In genomic region chr17:60554377-60554788, GRCh38 we compare ENCODE assay signal across 14 cellular contexts. TPM values are rescaled to one million over a fixed set of nuclear protein-coding genes. Genes with fewer than 3 reads are reported as not detected.
DNase-seq lines count a peak whose midpoint lies in the region; ATAC-seq and TF ChIP-seq lines count a peak whose summit lies in the region.
"Had no signal": no experiment of that assay in that cellular context is flagged by ENCODE, and none has a peak within 500 bp of the region (broad histone marks: within the 10 kb centered on the region; RNA-seq: fewer than 3 reads in every experiment).

No MANE protein-coding gene starts in this region.

- H3K9me3 Mint-ChIP-seq in chondrocyte (ENCODE audit: low read depth) (no peaks in the 10 kb centered on the region), T-cell (peaks cover 3 to 17% (median 17%) of the 10 kb centered on the region in 3 donors)
- peaks cover 0 to 26% (median 18%) of the 10 kb centered on the region in 8 donors for H3K9me3 Mint-ChIP-seq in CD4-positive, alpha-beta memory T cell

- H3K9me3 ChIP-seq in transverse colon: no peaks in the 10 kb centered on the region
- H3K9me3 ChIP-seq in CD4-positive, alpha-beta memory T cell (ENCODE audit: control insufficient read depth in 1 of 2, low read length in 2 of 2): peaks cover 0 to 6% of the 10 kb centered on the region in 2 donors
- H3K9me3 ChIP-seq: neutrophil had no signal

- WGBS in transverse colon (ENCODE audit: low coverage in 1 of 2), 2 donors: 82 to 83% methylated on average over 2 of the region's 2 CpGs

- H3K27ac Mint-ChIP-seq in chondrocyte (ENCODE audit: unreplicated experiment) (peak overlapping the region; percentile 24), T-cell (no peak overlapping the region)
- H3K27ac Mint-ChIP-seq in CD4-positive, alpha-beta memory T cell: no peak overlapping the region
- H3K27ac Mint-ChIP-seq: activated B cell treated with CpG ODN at 0.5 μM for 24 hours; stimulated activated memory B cell treated with anti-CD40 and anti-IgM and Interleukin-4, amounts not matched to agents 10 μg/mL and 1 μg/mL and 100 μg/mL, for 72 hours had no signal

- H3K4me3 Mint-ChIP-seq in chondrocyte (ENCODE audit: unreplicated experiment): no peak overlapping the region
- H3K4me3 Mint-ChIP-seq in CD4-positive, alpha-beta memory T cell: no peak overlapping the region
- no peak overlapping the region for H3K4me3 Mint-ChIP-seq in T-cell
- H3K4me3 Mint-ChIP-seq: activated B cell treated with CpG ODN at 0.5 μM for 24 hours; stimulated activated memory B cell treated with anti-CD40 and anti-IgM and Interleukin-4, amounts not matched to agents 10 μg/mL and 1 μg/mL and 100 μg/mL, for 72 hours had no signal

- H3K4me3 ChIP-seq in retinal pigment epithelial cell (ENCODE audit: low read length) (no peak overlapping the region), transverse colon (no peak overlapping the region)
- H3K4me3 ChIP-seq in CD4-positive, alpha-beta memory T cell (ENCODE audit: low read length in 2 of 2): no peak overlapping the region

- intact Hi-C loops in transverse colon (cut with DNase I; ENCODE audit: low total_unique reads): no loop called here
- intact Hi-C loops in CD4-positive, alpha-beta memory T cell (cut with micrococcal nuclease): no loop called here

- DNase-seq in GM03348 (ENCODE audit: low spot score) (peak; percentile 15), NCI-H524 (lab: John Stamatoyannopoulos, UW) (peak; percentile 96 to 98), chondrocyte (ENCODE audit: low spot score) (no peak), retinal pigment epithelial cell (ENCODE audit: low read depth) (peak; percentile 98), transverse colon (no peak), HT-29 (ENCODE audit: low spot score) (no peak), T-cell (no peak)
- no peak for DNase-seq in CD4-positive, alpha-beta memory T cell
- DNase-seq: activated B cell treated with CpG ODN at 0.5 μM for 24 hours, DMS153, NCI-H1694 treated with DMSO at 0.1 percent for 48 hours had no signal

- no peak for ATAC-seq in T-cell (replicated peaks in 1 of 4)
- ATAC-seq: esophagus mucosa; stimulated activated memory B cell treated with anti-CD40 and anti-IgM and Interleukin-4, amounts not matched to agents 10 μg/mL and 1 μg/mL and 100 μg/mL, for 72 hours had no signal

- TF ChIP-seq CTCF in chondrocyte (IDR thresholded peaks at IDR 0.05) (no peak), retinal pigment epithelial cell (conservative IDR thresholded peaks at IDR 0.05; ENCODE audit: low read depth, low read length) (no peak), transverse colon (IDR thresholded peaks at IDR 0.05) (no peak)

- in situ Hi-C loops in transverse colon (cut with MboI; ENCODE audit: low pct_ligation_motif_present in 1 of 4, low pct_unique_long_range_greater_than_20kb in 1 of 4, low sequenced_read_pairs in 3 of 4): no loop called here

- H3K36me3 Mint-ChIP-seq in chondrocyte (ENCODE audit: low read depth): no peaks in the 10 kb centered on the region
- H3K36me3 Mint-ChIP-seq in CD4-positive, alpha-beta memory T cell: peaks cover 0 to 4% of the 10 kb centered on the region in 2 donors
- peaks cover 14% of the 10 kb centered on the region for H3K36me3 Mint-ChIP-seq in T-cell

- no peaks in the 10 kb centered on the region for H3K36me3 ChIP-seq in transverse colon
- no peaks in the 10 kb centered on the region for H3K36me3 ChIP-seq in CD4-positive, alpha-beta memory T cell (ENCODE audit: insufficient read depth, low read length)
- H3K36me3 ChIP-seq: neutrophil had no signal

- CTCF ChIA-PET in CD4-positive, alpha-beta memory T cell (lab: Charles Lee; ENCODE audit: partially characterized antibody): interaction anchor here (1.9 kb wide), 1 partner anchor 15 kb away, joined by 7 read pairs; no protein-coding TSS in a partner anchor
- CTCF ChIA-PET in T-cell (lab: Charles Lee): no interaction called here

- no peaks in the 10 kb centered on the region for H3K4me1 ChIP-seq in transverse colon
- no peaks in the 10 kb centered on the region for H3K4me1 ChIP-seq in CD4-positive, alpha-beta memory T cell (ENCODE audit: insufficient read depth, low read length)

- H3K4me1 Mint-ChIP-seq in chondrocyte (ENCODE audit: low read depth): peaks cover 6% of the 10 kb centered on the region
- no peaks in the 10 kb centered on the region for H3K4me1 Mint-ChIP-seq in CD4-positive, alpha-beta memory T cell
- H3K4me1 Mint-ChIP-seq in T-cell: no peaks in the 10 kb centered on the region
- H3K4me1 Mint-ChIP-seq: activated B cell treated with CpG ODN at 0.5 μM for 24 hours; stimulated activated memory B cell treated with anti-CD40 and anti-IgM and Interleukin-4, amounts not matched to agents 10 μg/mL and 1 μg/mL and 100 μg/mL, for 72 hours had no signal

- H3K27me3 ChIP-seq in transverse colon: no peaks in the 10 kb centered on the region
- no peaks in the 10 kb centered on the region for H3K27me3 ChIP-seq in CD4-positive, alpha-beta memory T cell (ENCODE audit: insufficient read depth, low read length)
- H3K27me3 ChIP-seq: neutrophil had no signal

- no peak overlapping the region for H3K27ac ChIP-seq in transverse colon
- no peak overlapping the region for H3K27ac ChIP-seq in CD4-positive, alpha-beta memory T cell (ENCODE audit: low read depth, low read length)
- H3K27ac ChIP-seq: neutrophil had no signal

- POLR2A ChIA-PET in CD4-positive, alpha-beta memory T cell (lab: Charles Lee; ENCODE audit: partially characterized antibody): interaction anchor here (0.6 kb wide), 1 partner anchor 643 kb away, joined by 3 read pairs; no protein-coding TSS in a partner anchor
- POLR2A ChIA-PET in T-cell (lab: Charles Lee): no interaction called here

- no peaks in the 10 kb centered on the region for H3K27me3 Mint-ChIP-seq in chondrocyte (ENCODE audit: low read depth)
- H3K27me3 Mint-ChIP-seq in CD4-positive, alpha-beta memory T cell: peaks cover 0 to 6% of the 10 kb centered on the region in 2 donors
- no peaks in the 10 kb centered on the region for H3K27me3 Mint-ChIP-seq in T-cell
- H3K27me3 Mint-ChIP-seq: activated B cell treated with CpG ODN at 0.5 μM for 24 hours; stimulated activated memory B cell treated with anti-CD40 and anti-IgM and Interleukin-4, amounts not matched to agents 10 μg/mL and 1 μg/mL and 100 μg/mL, for 72 hours had no signal

- TF ChIP-seq EP300 in transverse colon (IDR thresholded peaks at IDR 0.05; ENCODE audit: low read depth): no peak

- no peak for TF ChIP-seq POLR2A in transverse colon (IDR thresholded peaks at IDR 0.05)

RNA-seq across cellular contexts. Expression of gene APPBP2, which starts 28.3 kb away (rescaled TPM):
- total RNA-seq in chondrocyte: 45.5 to 51.1 TPM (median 48.3 TPM) in 3 replicates
- total RNA-seq in transverse colon: 10 to 100 TPM; 10.1 to 24.8 (median 18.4) TPM
- 8.0 and 8.3 TPM in 2 replicates for total RNA-seq in HT-29 (2014; rRNA removed; shearing (Covaris generic))
- 10 to 100 TPM; 48.4 to 50.8 TPM for total RNA-seq in CD4-positive, alpha-beta memory T cell
- polyA plus RNA-seq in CD4-positive, alpha-beta memory T cell: 10 to 100 TPM; 23.9 to 31.6 TPM
- 10 to 100 TPM; 32.2 to 42.0 (median 36.6) TPM for total RNA-seq in T-cell

RNA-seq across cellular contexts. Expression of gene PPM1D, which starts 45.6 kb away (rescaled TPM):
- total RNA-seq in chondrocyte (11.9 to 13.3 TPM (median 13.1 TPM) in 3 replicates), transverse colon (10 to 100 TPM in 3 of 4 donors, 1 to 10 TPM in 1; 4.6 to 25.8 (median 16.0) TPM), T-cell (10 to 100 TPM; 17.0 to 22.5 (median 19.6) TPM)
- total RNA-seq in HT-29 (2014; rRNA removed; shearing (Covaris generic)): 11.3 and 13.1 TPM in 2 replicates
- total RNA-seq in CD4-positive, alpha-beta memory T cell: 10 to 100 TPM; 18.9 to 19.4 TPM
- polyA plus RNA-seq in CD4-positive, alpha-beta memory T cell: 10 to 100 TPM in 1 of 2 donors, 1 to 10 TPM in 1; 7.0 to 10.1 TPM

Comparison
In these comparisons a context has a peak if more than half of its experiments do, and no peak if none do; other contexts are left out.
1. DNase-seq: peak in GM03348 (single experiment), NCI-H524 (2 of 2) and retinal pigment epithelial cell (single experiment); none in chondrocyte (single experiment), transverse colon (single experiment), HT-29 (single experiment), CD4-positive, alpha-beta memory T cell (0 of 5) and T-cell (0 of 34).